In genomic region chr20:59599941-59600340, GRCh38 we compare ENCODE assay signal across 18 cellular contexts. TPM values are rescaled to one million over a fixed set of nuclear protein-coding genes. Genes with fewer than 3 reads are reported as not detected.
A peak's percentile ranks its signal among the peaks of the same experiment; 100 is the strongest.
DNase-seq lines count a peak whose midpoint lies in the region; TF ChIP-seq lines count a peak whose summit lies in the region.
"Had no signal": no experiment of that assay in that cellular context is flagged by ENCODE, and none has a peak within 500 bp of the region (broad histone marks: within the 10 kb centered on the region; RNA-seq: fewer than 3 reads in every experiment).

No MANE protein-coding gene starts in this region.

- H2AFZ ChIP-seq in Loucy (ENCODE audit: low read length), result no peak overlapping the region

- DNase-seq in posterior vena cava (ENCODE audit: low spot score) (peak; percentile 28), HFFc6 (no peak), breast epithelium (ENCODE audit: low spot score in 2 of 2) (no peak), GM19240 (ENCODE audit: insufficient read length, low spot score) (no peak)
- DNase-seq: C1 segment of cervical spinal cord; Calu3; CD4-positive, alpha-beta memory T cell; COR-L47; DMS53; DMS79 treated with DMSO at 0.1 percent for 48 hours; GF-D8; GOT3 had no signal

- H3F3A ChIP-seq in Loucy (ENCODE audit: low read depth), result 0 out of 2 replicates have a peak, but pooled peaks cover 3% of the 10 kb centered on the region

- intact Hi-C loops in posterior vena cava (cut with DNase I) (loop anchor here (2.0 to 5.0 kb wide), 2 partner anchors 152 to 153 kb away; no protein-coding TSS in a partner anchor), breast epithelium (cut with DNase I; ENCODE audit: low total_unique reads) (no loop called here)

- H3K9me3 Mint-ChIP-seq in HFFc6, result peaks cover 11% of the 10 kb centered on the region; the same call in 1 of the 2 replicates

- no peak overlapping the region for H3K27ac Mint-ChIP-seq in HFFc6
- H3K27ac Mint-ChIP-seq: B cell; CD4-positive, alpha-beta memory T cell had no signal

- H3K27me3 ChIP-seq in BLaER1 (no peaks in the 10 kb centered on the region), Loucy (ENCODE audit: insufficient read depth, low read length, poor library complexity, severe bottlenecking) (no peaks in the 10 kb centered on the region), breast epithelium (peaks cover 0 to 58% of the 10 kb centered on the region in 2 donors)

- peaks cover 66% of the 10 kb centered on the region for H4K20me1 ChIP-seq in BLaER1
- H4K20me1 ChIP-seq in Loucy (ENCODE audit: insufficient read depth, low read length, poor library complexity, severe bottlenecking), result peaks cover 3% of the 10 kb centered on the region

- peak overlapping the region; percentile 54 for H3K4me3 ChIP-seq in BLaER1
- H3K4me3 ChIP-seq in Loucy (ENCODE audit: low read length, poor library complexity, severe bottlenecking), result no peak overlapping the region
- H3K4me3 ChIP-seq in breast epithelium, result no peak overlapping the region
- H3K4me3 ChIP-seq: HAP-1 had no signal

- TF ChIP-seq CTCF in Loucy (conservative IDR thresholded peaks at IDR 0.05; ENCODE audit: low read length) (no peak), HFFc6 (IDR thresholded peaks at IDR 0.05) (no peak), breast epithelium (IDR thresholded peaks at IDR 0.05) (no peak)

- no peaks in the 10 kb centered on the region for H3K4me1 Mint-ChIP-seq in HFFc6 (ENCODE audit: low read depth)

- peak overlapping the region; percentile 96 for H3K27ac ChIP-seq in BLaER1
- H3K27ac ChIP-seq in breast epithelium, result no peak overlapping the region
- H3K27ac ChIP-seq: 22Rv1 had no signal

- no peak for TF ChIP-seq POLR2A in breast epithelium (IDR thresholded peaks at IDR 0.05)

- H3K27me3 Mint-ChIP-seq in HFFc6 (ENCODE audit: insufficient read depth), result no peaks in the 10 kb centered on the region; the same call in 1 of the 2 replicates

- H3K9me2 ChIP-seq in Loucy (replicated peaks; ENCODE audit: low read depth, low read length), result no peaks in the 10 kb centered on the region

- H3K9me3 ChIP-seq in BLaER1 (no peaks in the 10 kb centered on the region), Loucy (ENCODE audit: insufficient read depth, low read depth, low read length) (no peaks in the 10 kb centered on the region), breast epithelium (no peaks in the 10 kb centered on the region)
- H3K9me3 ChIP-seq: HAP-1 had no signal

- H3K36me3 ChIP-seq in BLaER1 (peaks cover 53% of the 10 kb centered on the region), Loucy (ENCODE audit: insufficient read depth, low read length) (no peaks in the 10 kb centered on the region), breast epithelium (no peaks in the 10 kb centered on the region)
- H3K36me3 ChIP-seq: HAP-1 had no signal

- H3K4me2 ChIP-seq in BLaER1 (peak overlapping the region; percentile 99), Loucy (ENCODE audit: low read depth, low read length, poor library complexity, severe bottlenecking) (peak overlapping the region; percentile 4)

- H3K4me1 ChIP-seq in BLaER1 (peaks cover 95% of the 10 kb centered on the region), Loucy (ENCODE audit: insufficient read depth, low read length, poor library complexity, severe bottlenecking) (peaks cover 59% of the 10 kb centered on the region), breast epithelium (no peaks in the 10 kb centered on the region)
- H3K4me1 ChIP-seq: HAP-1 had no signal

- H3K4me3 Mint-ChIP-seq in HFFc6, result no peak overlapping the region
- H3K4me3 Mint-ChIP-seq: B cell; CD4-positive, alpha-beta memory T cell had no signal

- peaks cover 89% of the 10 kb centered on the region for H3K79me2 ChIP-seq in Loucy (ENCODE audit: insufficient read depth, low read length)

- H3K9ac ChIP-seq in BLaER1 (peak overlapping the region; percentile 75), Loucy (ENCODE audit: low read depth, low read length, poor library complexity, severe bottlenecking) (no peak overlapping the region)

- no peaks in the 10 kb centered on the region for H3K36me3 Mint-ChIP-seq in HFFc6 (ENCODE audit: low read depth)
- H3K36me3 Mint-ChIP-seq: CD4-positive, alpha-beta memory T cell had no signal

RNA-seq across cellular contexts. Expression of gene PHACTR3, which starts 4.4 kb away (rescaled TPM):
- total RNA-seq in posterior vena cava (under 1 TPM; 0.19 to 0.43 TPM), breast epithelium (under 1 TPM; 0.16 to 0.33 (median 0.29) TPM)
- total RNA-seq in HFFc6 (2021; fragmentation: NEBNext Ultra II Directional; extraction: Animal tissue kit (Norgen Biotek cat#: 25700)), result not detected
- total RNA-seq: B cell; CD4-positive, alpha-beta memory T cell; G401 had no signal
